In genomic region chr12:57896437-57897201, GRCh38 we compare ENCODE assay signal across 8 cellular contexts. TPM values are rescaled to one million over a fixed set of nuclear protein-coding genes. Genes with fewer than 3 reads are reported as not detected.
DNase-seq lines count a peak whose midpoint lies in the region; ATAC-seq and TF ChIP-seq lines count a peak whose summit lies in the region.

No MANE protein-coding gene starts in this region.

- peak overlapping the region; percentile 67 to 72 for H3K4me3 ChIP-seq in ascending aorta
- peak overlapping the region; percentile 98 for H3K4me3 ChIP-seq in right cardiac atrium (ENCODE audit: low read length)
- peak overlapping the region; percentile 69 for H3K4me3 ChIP-seq in parathyroid adenoma (ENCODE audit: low read depth, low read length)

- H3K9me3 ChIP-seq in ascending aorta, result no peaks in the 10 kb centered on the region
- no peaks in the 10 kb centered on the region for H3K9me3 ChIP-seq in right cardiac atrium (ENCODE audit: control insufficient read depth, low read length)
- no peaks in the 10 kb centered on the region for H3K9me3 ChIP-seq in parathyroid adenoma (ENCODE audit: control insufficient read depth, low read length)

- peak overlapping the region; percentile 86 for H3K9ac ChIP-seq in parathyroid adenoma

- WGBS in right cardiac atrium, result 1% methylated on average over 54 of the region's 54 CpGs

- H3K27ac ChIP-seq in ascending aorta (peak overlapping the region; percentile 98 to 99), right cardiac atrium (ENCODE audit: low read length) (peak overlapping the region; percentile 100), parathyroid adenoma (peak overlapping the region; percentile 96)

- H3K4me2 ChIP-seq in parathyroid adenoma (ENCODE audit: low read length), result peak overlapping the region; percentile 86

- intact Hi-C loops in ascending aorta (cut with DNase I) (loop anchor here (1.0 to 2.0 kb wide), 2 partner anchors 32 to 52 kb away; no protein-coding TSS in a partner anchor), right cardiac atrium (cut with DNase I) (loop anchor here in 1 of 4 donors (5.0 kb wide), 2 partner anchors 49 to 64 kb away; partner anchors contain the start of gene CTDSP2)

- H3K36me3 ChIP-seq in ascending aorta, result no peaks in the 10 kb centered on the region
- H3K36me3 ChIP-seq in parathyroid adenoma (ENCODE audit: control insufficient read depth, insufficient read depth, low read length), result no peaks in the 10 kb centered on the region

- no peaks in the 10 kb centered on the region for H3K79me2 ChIP-seq in parathyroid adenoma

- H3K27me3 ChIP-seq in ascending aorta (no peaks in the 10 kb centered on the region), right cardiac atrium (ENCODE audit: control insufficient read depth, insufficient read depth) (no peaks in the 10 kb centered on the region), parathyroid adenoma (ENCODE audit: control insufficient read depth, insufficient read depth, low read length) (no peaks in the 10 kb centered on the region)

- TF ChIP-seq CTCF in ascending aorta (IDR thresholded peaks at IDR 0.05), result peak in 2 of 3 experiments; percentile 29 to 67
- TF ChIP-seq CTCF in parathyroid adenoma (IDR thresholded peaks at IDR 0.05), result peak; percentile 58

- DNase-seq in NCI-H1417 (lab: John Stamatoyannopoulos, UW) (peak; percentile 79 to 92 (median 87)), NCI-H1417 treated with DMSO at 0.1 percent for 48 hours (lab: John Stamatoyannopoulos, UW) (no peak), NCI-H460 (ENCODE audit: extremely low read depth, low read depth) (peak; percentile 32), ascending aorta (ENCODE audit: low spot score in 2 of 2) (peak in 1 of 2 donors; percentile 87), right cardiac atrium (peak; percentile 86 to 94 (median 93))

- H2AFZ ChIP-seq in parathyroid adenoma, result peak overlapping the region; percentile 98

- H3K4me1 ChIP-seq in ascending aorta (peaks cover 51 to 69% of the 10 kb centered on the region in 2 donors), right cardiac atrium (ENCODE audit: control insufficient read depth, insufficient read depth, low read length) (peaks cover 38% of the 10 kb centered on the region), parathyroid adenoma (peaks cover 39% of the 10 kb centered on the region)

- ATAC-seq in right cardiac atrium, result peak; percentile 64 to 77
- no peak for ATAC-seq in HG03469 (IDR thresholded peaks at IDR 0.05; ENCODE audit: unreplicated experiment)
- no peak for ATAC-seq in GM19351 (IDR thresholded peaks at IDR 0.05; ENCODE audit: unreplicated experiment)

RNA-seq across cellular contexts. Expression of gene ATP23, which starts 44.7 kb away (rescaled TPM):
- 15.2 and 19.1 TPM in 2 replicates for total RNA-seq in NCI-H460 (2014; rRNA removed; shearing (Covaris generic))
- polyA plus RNA-seq in NCI-H460 (2014; cell fraction: nucleus; rRNA removed), result 12.1 and 18.6 TPM in 2 replicates
- total RNA-seq in ascending aorta (not detected), right cardiac atrium (10 to 100 TPM in 2 of 4 donors, 1 to 10 TPM in 2; 6.4 to 11.9 (median 8.4) TPM)
- polyA plus RNA-seq in right cardiac atrium, result 14.3 TPM

RNA-seq across cellular contexts. Expression of gene CTDSP2, which starts 50.1 kb away (rescaled TPM):
- 38.2 and 43.6 TPM in 2 replicates for total RNA-seq in NCI-H460 (2014; rRNA removed; shearing (Covaris generic))
- polyA plus RNA-seq in NCI-H460 (2014; cell fraction: nucleus; rRNA removed), result 16.5 and 19.6 TPM in 2 replicates
- 129 TPM for total RNA-seq in ascending aorta
- total RNA-seq in right cardiac atrium, result 100 to 1,000 TPM in 2 of 4 donors, 10 to 100 TPM in 2; 94.3 to 116 (median 103) TPM
- polyA plus RNA-seq in right cardiac atrium, result 41.7 TPM

Comparison
In these comparisons a context has a peak if more than half of its experiments do, and no peak if none do; other contexts are left out.
1. ATAC-seq: peak in right cardiac atrium (2 of 2); none in HG03469 (single experiment) and GM19351 (single experiment).
2. Peak in every context shown above with its lines, with median percentiles within 50 percentile points of each other: H3K27ac ChIP-seq and H3K4me3 ChIP-seq.